ENCODE assay signal across 1 cellular context in the genomic region with DNA sequence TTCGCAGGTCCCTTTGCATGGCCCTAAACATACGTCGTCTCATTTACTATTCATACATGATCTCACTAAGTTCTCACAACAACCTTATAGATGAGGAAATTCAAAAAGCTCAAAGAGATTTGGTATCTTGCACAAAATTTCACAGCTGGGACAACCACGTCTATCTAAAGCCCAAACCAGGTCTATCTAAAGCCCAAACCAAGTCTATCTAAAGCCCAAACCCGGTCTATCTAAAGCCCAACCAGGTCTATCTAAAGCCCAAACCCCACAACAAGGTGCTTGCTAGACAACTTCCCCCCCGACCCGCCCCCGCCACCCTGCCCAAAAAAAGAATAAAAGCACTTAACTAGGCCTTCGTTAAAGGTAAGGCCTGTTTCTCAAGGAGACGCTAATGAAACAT.
TF ChIP-seq lines count a peak whose summit lies in the region.

No MANE protein-coding gene starts in this region.

TF ChIP-seq in GM23338, 12 proteins besides CTCF, POLR2A, EP300 and RAD21 (continued from another document):
- TF ChIP-seq ZNF462 (CRISPR knock-in tag; IDR thresholded peaks at IDR 0.05) = no peak
- no peak for TF ChIP-seq NANOG (IDR thresholded peaks at IDR 0.05; ENCODE audit: borderline replicate concordance)
- TF ChIP-seq ZNF114 (CRISPR knock-in tag; IDR thresholded peaks at IDR 0.05) = no peak
